8 cellular contexts compared by ENCODE assay signal in the genomic region with DNA sequence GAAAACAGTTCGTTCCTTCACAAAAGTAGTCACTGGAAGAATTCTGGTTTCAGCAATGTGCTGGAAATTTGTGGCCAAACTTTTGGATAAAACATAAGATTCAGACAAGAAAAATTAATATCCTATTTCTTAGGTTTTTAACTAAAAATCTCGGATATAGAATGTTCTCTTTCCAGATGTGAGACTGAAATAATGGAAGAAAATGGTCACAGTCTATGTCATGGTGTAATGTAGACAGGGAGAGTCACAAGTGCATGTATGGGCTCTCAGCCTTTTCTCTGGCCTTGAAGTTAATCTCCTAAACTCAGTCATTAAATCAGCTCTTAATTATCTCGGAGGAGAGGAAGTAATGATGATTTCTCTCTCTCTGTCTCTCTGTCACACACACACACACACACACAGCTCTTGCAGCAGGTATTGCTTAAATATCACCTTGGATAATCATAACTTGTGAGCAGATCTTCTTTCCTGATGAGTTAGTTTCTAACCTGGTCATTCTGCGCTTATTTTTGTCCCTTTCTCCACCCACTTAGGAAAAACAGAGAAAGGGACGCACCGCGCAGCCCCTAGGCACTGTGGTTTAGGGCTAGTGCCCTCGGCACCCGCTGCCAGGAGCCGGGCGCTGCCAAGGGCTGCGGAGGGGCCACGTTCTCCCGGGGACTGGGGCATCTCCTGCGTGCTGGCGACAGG. TPM values are rescaled to one million over a fixed set of nuclear protein-coding genes. Genes with fewer than 3 reads are reported as not detected.
DNase-seq lines count a peak whose midpoint lies in the region; ATAC-seq and TF ChIP-seq lines count a peak whose summit lies in the region.

No MANE protein-coding gene starts in this region.

- H3K27ac Mint-ChIP-seq in activated T-cell treated with anti-CD3 and anti-CD28 coated beads, Interleukin-2, amount 50 U/mL, for 72 hours: no peak overlapping the region
- H3K27ac Mint-ChIP-seq in WTC11: no peak overlapping the region

- no peak for TF ChIP-seq EP300 in sigmoid colon (IDR thresholded peaks at IDR 0.05)

- TF ChIP-seq CTCF in WTC11 (IDR thresholded peaks at IDR 0.05): no peak
- TF ChIP-seq CTCF in cardiac muscle cell (IDR thresholded peaks at IDR 0.05; ENCODE audit: low read depth, low read length): no peak
- TF ChIP-seq CTCF in sigmoid colon (IDR thresholded peaks at IDR 0.05): no peak

- H3K36me3 ChIP-seq in cardiac muscle cell (no peaks in the 10 kb centered on the region), sigmoid colon (no peaks in the 10 kb centered on the region)

- peak overlapping the region; percentile 36 for H3K4me3 ChIP-seq in cardiac muscle cell
- H3K4me3 ChIP-seq in sigmoid colon: peak overlapping the region; percentile 40 to 63 (median 54)

- peaks cover 20% of the 10 kb centered on the region for H3K4me1 Mint-ChIP-seq in activated T-cell treated with anti-CD3 and anti-CD28 coated beads, Interleukin-2, amount 50 U/mL, for 72 hours (ENCODE audit: low read depth)
- H3K4me1 Mint-ChIP-seq in WTC11: peaks cover 25% of the 10 kb centered on the region

- intact Hi-C loops in sigmoid colon (cut with DNase I): loop anchor here (5.0 kb wide), 1 partner anchor 41 kb away; no protein-coding TSS in a partner anchor

- H3K4me1 ChIP-seq in cardiac muscle cell (ENCODE audit: low read depth) (peaks cover 11% of the 10 kb centered on the region), sigmoid colon (peaks cover 0 to 21% (median 13%) of the 10 kb centered on the region in 4 donors)

- CTCF ChIA-PET in WTC11 (lab: Charles Lee): interaction anchor here (0.6 to 1.4 kb wide), 4 partner anchors 9 to 127 kb away, joined by 3 to 6 read pairs (median 4); no protein-coding TSS in a partner anchor

- peaks cover 61% of the 10 kb centered on the region for H3K27me3 Mint-ChIP-seq in activated T-cell treated with anti-CD3 and anti-CD28 coated beads, Interleukin-2, amount 50 U/mL, for 72 hours (ENCODE audit: low read depth)
- peaks cover 24% of the 10 kb centered on the region for H3K27me3 Mint-ChIP-seq in WTC11 (ENCODE audit: low read depth)

- POLR2A ChIA-PET in WTC11 (lab: Charles Lee): no interaction called here

- H3K36me3 Mint-ChIP-seq in activated T-cell treated with anti-CD3 and anti-CD28 coated beads, Interleukin-2, amount 50 U/mL, for 72 hours (ENCODE audit: insufficient read depth in 2 of 2): no peaks in the 10 kb centered on the region
- no peaks in the 10 kb centered on the region for H3K36me3 Mint-ChIP-seq in WTC11

- no peak overlapping the region for H3K27ac ChIP-seq in cardiac muscle cell
- peak overlapping the region in 3 of 4 donors; percentile 12 to 76 (median 44) for H3K27ac ChIP-seq in sigmoid colon

- peak in 1 of 2 donors; percentile 30 for ATAC-seq in activated T-cell treated with anti-CD3 and anti-CD28 coated beads, Interleukin-2, amount 50 U/mL, for 72 hours (replicated peaks in 1 of 2)
- peak; percentile 13; the same call in 1 of the 2 replicates for ATAC-seq in WTC11
- no peak for ATAC-seq in HG02798 (IDR thresholded peaks at IDR 0.05; ENCODE audit: poor library complexity, unreplicated experiment)

- peak overlapping the region; percentile 74 to 78 for H3K4me3 Mint-ChIP-seq in activated T-cell treated with anti-CD3 and anti-CD28 coated beads, Interleukin-2, amount 50 U/mL, for 72 hours
- H3K4me3 Mint-ChIP-seq in WTC11: peak overlapping the region; percentile 74

- 4 to 9% methylated on average over 16 of the region's 16 CpGs for WGBS in sigmoid colon, 2 donors

- no peak for TF ChIP-seq POLR2A in sigmoid colon (IDR thresholded peaks at IDR 0.05)

- H3K9me3 Mint-ChIP-seq in activated T-cell treated with anti-CD3 and anti-CD28 coated beads, Interleukin-2, amount 50 U/mL, for 72 hours: no peaks in the 10 kb centered on the region
- H3K9me3 Mint-ChIP-seq in WTC11: peaks cover 9% of the 10 kb centered on the region

- H3K27me3 ChIP-seq in cardiac muscle cell: peaks cover 55% of the 10 kb centered on the region
- peaks cover 0 to 7% (median 0%) of the 10 kb centered on the region in 3 donors for H3K27me3 ChIP-seq in sigmoid colon

- DNase-seq in activated T-cell treated with anti-CD3 and anti-CD28 coated beads, Interleukin-2, amount 50 U/mL, for 72 hours: no peak
- DNase-seq in activated T-cell treated with anti-CD3 and anti-CD28 coated beads for 4 hours (no peak), WTC11 (ENCODE audit: low spot score) (no peak), cardiac muscle cell (ENCODE audit: low read depth in 1 of 2, low spot score in 1 of 2) (no peak), sigmoid colon (no peak)
- DNase-seq in stimulated activated CD4-positive, alpha-beta T cell treated with anti-CD3 and anti-CD28 coated beads, Interleukin-4, amount 100 ng/mL, for 4 hours: no peak
- no peak for DNase-seq in stimulated activated naive CD4-positive, alpha-beta T cell treated with Interleukin-2 at 50 U/mL for 16 hours (lab: John Stamatoyannopoulos, UW)

- H3K9me3 ChIP-seq in cardiac muscle cell (ENCODE audit: low read depth) (no peaks in the 10 kb centered on the region), sigmoid colon (no peaks in the 10 kb centered on the region)

TF ChIP-seq in WTC11, 78 proteins besides CTCF, POLR2A, EP300 and RAD21:
- TF ChIP-seq EMX1 (CRISPR knock-in tag; IDR thresholded peaks at IDR 0.05): no peak
- no peak for TF ChIP-seq MYBL2 (CRISPR knock-in tag; IDR thresholded peaks at IDR 0.05)
- TF ChIP-seq, protein P1, sequence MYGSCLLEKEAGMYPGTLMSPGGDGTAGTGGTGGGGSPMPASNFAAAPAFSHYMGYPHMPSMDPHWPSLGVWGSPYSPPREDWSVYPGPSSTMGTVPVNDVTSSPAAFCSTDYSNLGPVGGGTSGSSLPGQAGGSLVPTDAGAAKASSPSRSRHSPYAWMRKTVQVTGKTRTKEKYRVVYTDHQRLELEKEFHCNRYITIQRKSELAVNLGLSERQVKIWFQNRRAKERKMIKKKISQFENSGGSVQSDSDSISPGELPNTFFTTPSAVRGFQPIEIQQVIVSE (CRISPR knock-in tag; IDR thresholded peaks at IDR 0.05; ENCODE audit: borderline replicate concordance): no peak
- no peak for TF ChIP-seq FOXP1 (CRISPR knock-in tag; IDR thresholded peaks at IDR 0.05; ENCODE audit: borderline replicate concordance)

RNA-seq across cellular contexts. Expression of gene ITGA2, which starts 0.7 kb away (rescaled TPM):
- total RNA-seq in activated T-cell treated with anti-CD3 and anti-CD28 coated beads, Interleukin-2, amount 50 U/mL, for 72 hours: 1 to 10 TPM in 1 of 2 donors, under 1 TPM in 1; 0.79 to 1.7 TPM
- total RNA-seq in WTC11 (2021) (5.3 to 5.5 TPM (median 5.5 TPM) in 3 replicates), cardiac muscle cell (1.4 and 2.3 TPM in 2 replicates), sigmoid colon (1 to 10 TPM in 3 of 4 donors, under 1 TPM in 1; 0.99 to 1.9 (median 1.5) TPM)
- polyA plus RNA-seq in cardiac muscle cell (0.57 and 0.82 TPM in 2 replicates), sigmoid colon (1 to 10 TPM in 1 of 3 donors, under 1 TPM in 2; 0.60 to 4.9 (median 0.69) TPM)
